ENCODE assay signal across 13 cellular contexts in the genomic region with DNA sequence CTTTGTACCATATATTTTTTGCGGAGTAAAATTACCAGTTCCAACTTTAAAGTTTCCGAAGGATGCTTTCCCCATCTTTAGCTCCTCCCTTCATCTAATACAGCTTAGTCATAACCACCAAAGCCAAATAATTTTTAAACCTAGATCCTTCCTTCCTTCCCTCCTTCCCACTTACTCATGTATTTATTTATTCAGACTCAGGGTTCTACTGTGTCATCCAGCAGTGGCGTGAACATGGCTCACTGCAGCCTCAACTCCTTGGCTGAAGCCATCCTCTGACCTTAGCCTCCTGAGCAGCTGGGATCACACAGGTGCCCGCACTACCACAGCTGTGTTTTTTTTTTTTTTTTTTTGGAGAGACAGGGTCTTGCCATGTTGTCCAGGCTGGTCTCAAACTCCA. TPM values are rescaled to one million over a fixed set of nuclear protein-coding genes. Genes with fewer than 3 reads are reported as not detected.
A peak's percentile ranks its signal among the peaks of the same experiment; 100 is the strongest.
DNase-seq lines count a peak whose midpoint lies in the region; ATAC-seq, FAIRE-seq and TF ChIP-seq lines count a peak whose summit lies in the region.
"Had no signal": no experiment of that assay in that cellular context is flagged by ENCODE, and none has a peak within 500 bp of the region (broad histone marks: within the 10 kb centered on the region; RNA-seq: fewer than 3 reads in every experiment).

No MANE protein-coding gene starts in this region.

- 92% methylated on average over 4 of the region's 4 CpGs for WGBS in HepG2 (ENCODE audit: low lambda C conversion rate)
- WGBS in right lobe of liver (ENCODE audit: insufficient coverage, low coverage, low lambda C conversion rate, missing lambda C conversion rate) = 78% methylated on average over 4 of the region's 4 CpGs
- WGBS in urinary bladder = 61% methylated on average over 4 of the region's 4 CpGs
- 64 to 83% methylated on average over 4 of the region's 4 CpGs for WGBS in esophagus squamous epithelium, 2 donors

- POLR2A ChIA-PET in HepG2 (lab: Yijun Ruan, JAX) = interaction anchor here (0.9 to 1.3 kb wide), 2 partner anchors 29 to 54 kb away, joined by 3 read pairs; no protein-coding TSS in a partner anchor
- POLR2A ChIA-PET in CD4-positive, alpha-beta T cell (lab: Charles Lee) = interaction anchor here (1.4 kb wide), 1 partner anchor 66 kb away, joined by 3 read pairs; no protein-coding TSS in a partner anchor

- intact Hi-C loops in HepG2 (cut with micrococcal nuclease; ENCODE audit: unreplicated experiment) (no loop called here), right lobe of liver (cut with DNase I) (no loop called here), esophagus squamous epithelium (cut with DNase I) (no loop called here)
- intact Hi-C loops in CD4-positive, alpha-beta T cell (cut with DNase I, micrococcal nuclease) = no loop called here

- peaks cover 78% of the 10 kb centered on the region for H3K4me1 ChIP-seq in HepG2 (ENCODE audit: insufficient read depth, low read length)
- peaks cover 0 to 6% (median 2%) of the 10 kb centered on the region in 4 donors for H3K4me1 ChIP-seq in right lobe of liver
- H3K4me1 ChIP-seq in SJSA1 (replicated peaks) = peaks cover 30% of the 10 kb centered on the region
- H3K4me1 ChIP-seq in urinary bladder (ENCODE audit: insufficient read depth) = no peaks in the 10 kb centered on the region
- peaks cover 5 to 49% (median 13%) of the 10 kb centered on the region in 3 donors for H3K4me1 ChIP-seq in esophagus squamous epithelium

- H3K9me3 Mint-ChIP-seq in CD4-positive, alpha-beta T cell = peaks cover 3% of the 10 kb centered on the region
- H3K9me3 Mint-ChIP-seq: activated B cell treated with CpG ODN at 0.5 μM for 24 hours; naive thymus-derived CD8-positive, alpha-beta T cell had no signal

- H3K27me3 ChIP-seq in HepG2 (ENCODE audit: control insufficient read depth in 1 of 2, insufficient read depth in 2 of 2, low read length in 2 of 2) (no peaks in the 10 kb centered on the region; a peak in 1 of 5 replicates), right lobe of liver (no peaks in the 10 kb centered on the region), SJSA1 (replicated peaks) (no peaks in the 10 kb centered on the region), esophagus squamous epithelium (peaks cover 0 to 25% (median 0%) of the 10 kb centered on the region in 4 donors)
- no peaks in the 10 kb centered on the region for H3K27me3 ChIP-seq in CD4-positive, alpha-beta T cell (ENCODE audit: control insufficient read depth, insufficient read depth, low read length)

- TF ChIP-seq RAD21 in HepG2 (CRISPR knock-in tag; IDR thresholded peaks at IDR 0.05) = no peak

- in situ Hi-C loops in HepG2 (cut with HindIII; ENCODE audit: extremely low pct_ligation_motif_present, low pct_unique_long_range_greater_than_20kb) = no loop called here

- no peak overlapping the region for H3K9ac ChIP-seq in HepG2 (ENCODE audit: insufficient read depth, low read depth, low read length)

- no peak for FAIRE-seq in HepG2 (lab: Jason Lieb, UNC)
- FAIRE-seq: kidney had no signal

- peaks cover 68% of the 10 kb centered on the region for H4K20me1 ChIP-seq in HepG2 (ENCODE audit: insufficient read depth, low read length)

- H3K36me3 ChIP-seq in HepG2 (replicated peaks in 1 of 2; ENCODE audit: control insufficient read depth in 1 of 2, insufficient read depth in 2 of 2, low read length in 2 of 2) = peaks cover 10 to 57% of the 10 kb centered on the region in 2 experiments; a peak in 4 of 5 replicates
- H3K36me3 ChIP-seq in right lobe of liver = no peaks in the 10 kb centered on the region
- peaks cover 51% of the 10 kb centered on the region for H3K36me3 ChIP-seq in SJSA1
- no peaks in the 10 kb centered on the region for H3K36me3 ChIP-seq in urinary bladder (ENCODE audit: insufficient read depth)
- peaks cover 0 to 16% (median 0%) of the 10 kb centered on the region in 3 donors for H3K36me3 ChIP-seq in esophagus squamous epithelium

- no peak for TF ChIP-seq EP300 in HepG2 (IDR thresholded peaks at IDR 0.05; ENCODE audit: low read depth in 2 of 2, low read length in 2 of 2)
- no peak for TF ChIP-seq EP300 in HepG2 (CRISPR knock-in tag; IDR thresholded peaks at IDR 0.05; ENCODE audit: borderline replicate concordance)

- peaks cover 55% of the 10 kb centered on the region for H3K4me1 Mint-ChIP-seq in CD4-positive, alpha-beta T cell (ENCODE audit: low read depth)

- ATAC-seq in HepG2 (no peak), right lobe of liver (no peak)
- ATAC-seq in CD4-positive, alpha-beta T cell (ENCODE audit: poor library complexity) = no peak
- ATAC-seq: naive thymus-derived CD8-positive, alpha-beta T cell had no signal

- DNase-seq in HepG2 (ENCODE audit: low spot score) (no peak), right lobe of liver (no peak), SJSA1 (ENCODE audit: low read depth in 1 of 2, low spot score in 2 of 2) (peak; percentile 59 to 73), fibroblast of pulmonary artery (ENCODE audit: low read depth) (peak; percentile 46), DMS153 (lab: John Stamatoyannopoulos, UW) (no peak), esophagus squamous epithelium (lab: John Stamatoyannopoulos, UW) (no peak)
- DNase-seq in CD4-positive, alpha-beta T cell = no peak
- DNase-seq: activated B cell treated with CpG ODN at 0.5 μM for 24 hours; kidney; naive thymus-derived CD8-positive, alpha-beta T cell; NCI-H1417 treated with DMSO at 0.1 percent for 48 hours; NCI-H69 had no signal

- H3K79me2 ChIP-seq in HepG2 (ENCODE audit: insufficient read depth, low read length) = peaks cover 85% of the 10 kb centered on the region

- H3K27ac Mint-ChIP-seq in CD4-positive, alpha-beta T cell = no peak overlapping the region
- H3K27ac Mint-ChIP-seq: activated B cell treated with CpG ODN at 0.5 μM for 24 hours had no signal

- CTCF ChIA-PET in HepG2 (lab: Yijun Ruan, JAX; ENCODE audit: low intra/inter-chr PET ratio, low total read pairs) = no interaction called here
- CTCF ChIA-PET in CD4-positive, alpha-beta T cell (lab: Charles Lee) = interaction anchor here (2.3 to 4.6 kb wide), 2 partner anchors 14 to 54 kb away, joined by 11 to 19 read pairs; no protein-coding TSS in a partner anchor

- no peak for TF ChIP-seq CTCF in HepG2 (CRISPR knock-in tag; IDR thresholded peaks at IDR 0.05)
- TF ChIP-seq CTCF in right lobe of liver (IDR thresholded peaks at IDR 0.05) = no peak
- no peak for TF ChIP-seq CTCF in fibroblast of pulmonary artery (IDR thresholded peaks at IDR 0.05; ENCODE audit: low read length, missing control alignments)
- no peak for TF ChIP-seq CTCF in CD4-positive, alpha-beta T cell (IDR thresholded peaks at IDR 0.05)
- TF ChIP-seq CTCF in esophagus squamous epithelium (IDR thresholded peaks at IDR 0.05) = no peak

- H3K4me3 ChIP-seq in HepG2 (replicated peaks in 1 of 3; ENCODE audit: insufficient read depth in 1 of 3, low read depth in 2 of 3, low read length in 3 of 3) (no peak overlapping the region), right lobe of liver (no peak overlapping the region), SJSA1 (no peak overlapping the region), fibroblast of pulmonary artery (replicated peaks; ENCODE audit: low read depth, low read length) (no peak overlapping the region), urinary bladder (ENCODE audit: low read depth, low read length) (no peak overlapping the region), esophagus squamous epithelium (no peak overlapping the region)

- H3K9me3 ChIP-seq in HepG2 (ENCODE audit: low read length) (no peaks in the 10 kb centered on the region), right lobe of liver (no peaks in the 10 kb centered on the region), SJSA1 (replicated peaks) (peaks cover 4% of the 10 kb centered on the region), esophagus squamous epithelium (no peaks in the 10 kb centered on the region)
- H3K9me3 ChIP-seq in CD4-positive, alpha-beta T cell (ENCODE audit: control insufficient read depth, low read length) = no peaks in the 10 kb centered on the region

- TF ChIP-seq POLR2A in HepG2 (IDR thresholded peaks at IDR 0.05; ENCODE audit: insufficient read depth in 1 of 2, low read depth in 2 of 2, low read length in 2 of 2) = no peak
- TF ChIP-seq POLR2A in right lobe of liver (IDR thresholded peaks at IDR 0.05) = no peak
- no peak for TF ChIP-seq POLR2A in esophagus squamous epithelium (IDR thresholded peaks at IDR 0.05)

- H3K27me3 Mint-ChIP-seq in CD4-positive, alpha-beta T cell = no peaks in the 10 kb centered on the region
- H3K27me3 Mint-ChIP-seq: activated B cell treated with CpG ODN at 0.5 μM for 24 hours; naive thymus-derived CD8-positive, alpha-beta T cell had no signal

- peak overlapping the region; percentile 20; the same call in 1 of the 2 replicates for H3K4me2 ChIP-seq in HepG2 (ENCODE audit: low read depth, low read length)

- H2AFZ ChIP-seq in HepG2 (ENCODE audit: low read length) = no peak overlapping the region

- H3K36me3 Mint-ChIP-seq in CD4-positive, alpha-beta T cell (ENCODE audit: low read depth) = peaks cover 70% of the 10 kb centered on the region

- no peak overlapping the region for H3K4me3 Mint-ChIP-seq in CD4-positive, alpha-beta T cell
- H3K4me3 Mint-ChIP-seq: activated B cell treated with CpG ODN at 0.5 μM for 24 hours; naive thymus-derived CD8-positive, alpha-beta T cell had no signal

- no peak overlapping the region for H3K27ac ChIP-seq in HepG2 (ENCODE audit: extremely low read length, insufficient read depth, low read length)
- H3K27ac ChIP-seq in right lobe of liver = no peak overlapping the region
- H3K27ac ChIP-seq in SJSA1 = no peak overlapping the region
- peak overlapping the region; percentile 30 for H3K27ac ChIP-seq in urinary bladder (ENCODE audit: low read depth)
- H3K27ac ChIP-seq in CD4-positive, alpha-beta T cell (ENCODE audit: low read depth, low read length) = no peak overlapping the region
- H3K27ac ChIP-seq in esophagus squamous epithelium = no peak overlapping the region

- BruUV-seq in HepG2 (replicated peaks; lab: Mats Ljungman, UMichigan) = no TSS peak

RNA-seq across cellular contexts. Expression of gene LPIN2, which starts 4.4 kb away (rescaled TPM):
- total RNA-seq in HepG2 (2016; rRNA removed; fragmentation: Illumina TruSeq; extraction: Trizol) (46.0 and 59.5 TPM in 2 replicates), right lobe of liver (100 to 1,000 TPM in 5 of 6 experiments, 10 to 100 TPM in 1; 64.9 to 175 (median 150) TPM), urinary bladder (32.2 TPM), esophagus squamous epithelium (10 to 100 TPM in 2 of 4 donors, 1 to 10 TPM in 2; 7.2 to 17.9 (median 12.6) TPM)
- total RNA-seq in HepG2 (2016; cell fraction: cytosol; rRNA removed; fragmentation: Illumina TruSeq; extraction: Trizol; ENCODE audit: low read depth) = 12.8 and 14.6 TPM in 2 replicates
- 44.4 and 54.4 TPM in 2 replicates for total RNA-seq in HepG2 (2016; cell fraction: insoluble cytoplasmic fraction; rRNA removed; fragmentation: Illumina TruSeq; extraction: Trizol)
- total RNA-seq in HepG2 (2016; cell fraction: membrane; rRNA removed; fragmentation: Illumina TruSeq; extraction: Trizol) = 20.5 and 21.5 TPM in 2 replicates
- total RNA-seq in HepG2 (2016; cell fraction: nucleus; rRNA removed; fragmentation: Illumina TruSeq; extraction: Trizol) = 50.5 and 53.1 TPM in 2 replicates
- polyA plus RNA-seq in HepG2 (2011; rRNA removed) (110 and 119 TPM in 2 replicates), urinary bladder (17.6 TPM)
- polyA plus RNA-seq in HepG2 (2011; cell fraction: cytosol; rRNA removed) = 76.4 and 101 TPM in 2 replicates
- 114 and 124 TPM in 2 replicates for polyA plus RNA-seq in HepG2 (2011; cell fraction: nucleus; rRNA removed)
- 53.5 and 68.4 TPM in 2 replicates for polyA plus RNA-seq in HepG2 (2012)
- 1.7 and 2.2 TPM in 2 replicates for polyA plus RNA-seq in HepG2 (2016; cell fraction: cytosol; fragmentation: Illumina TruSeq; extraction: Trizol; ENCODE audit: low read depth)
- polyA plus RNA-seq in HepG2 (2016; cell fraction: insoluble cytoplasmic fraction; fragmentation: Illumina TruSeq; extraction: Trizol; ENCODE audit: low read depth) = 32.7 and 38.7 TPM in 2 replicates
- 5.6 and 6.6 TPM in 2 replicates for polyA plus RNA-seq in HepG2 (2016; cell fraction: membrane; fragmentation: Illumina TruSeq; extraction: Trizol; ENCODE audit: low read depth)
- polyA plus RNA-seq in HepG2 (2016; cell fraction: nucleus; fragmentation: Illumina TruSeq; extraction: Trizol; ENCODE audit: insufficient read depth, low read depth) = 51.6 and 53.6 TPM in 2 replicates
- polyA minus RNA-seq in HepG2 (2011; rRNA and poly(A)+ RNA removed; ENCODE audit: low replicate concordance) = 31.2 and 149 TPM in 2 replicates
- polyA minus RNA-seq in HepG2 (2011; cell fraction: cytosol; rRNA and poly(A)+ RNA removed) = 95.1 and 103 TPM in 2 replicates
- 171 and 204 TPM in 2 replicates for polyA minus RNA-seq in HepG2 (2011; cell fraction: nucleus; rRNA and poly(A)+ RNA removed)
- 13.7 and 21.0 TPM in 2 replicates for total RNA-seq in SJSA1 (2014; rRNA removed; shearing (Covaris generic))
- total RNA-seq in CD4-positive, alpha-beta T cell = 10 to 100 TPM; 48.7 to 49.0 TPM

Comparison
In these comparisons a context has a peak if more than half of its experiments do, and no peak if none do; other contexts are left out.
1. DNase-seq: peak in SJSA1 (2 of 2) and fibroblast of pulmonary artery (single experiment); none in HepG2 (single experiment), right lobe of liver (0 of 3), CD4-positive, alpha-beta T cell (0 of 10), DMS153 (single experiment) and esophagus squamous epithelium (single experiment).